ENCODE assay signal across 9 cellular contexts in genomic region chr5:171336486-171337206, GRCh38. TPM values are rescaled to one million over a fixed set of nuclear protein-coding genes. Genes with fewer than 3 reads are reported as not detected.
A peak's percentile ranks its signal among the peaks of the same experiment; 100 is the strongest.
DNase-seq lines count a peak whose midpoint lies in the region; ATAC-seq and TF ChIP-seq lines count a peak whose summit lies in the region.
"Had no signal": no experiment of that assay in that cellular context is flagged by ENCODE, and none has a peak within 500 bp of the region (broad histone marks: within the 10 kb centered on the region; RNA-seq: fewer than 3 reads in every experiment).

No MANE protein-coding gene starts in this region.

- no peaks in the 10 kb centered on the region for H3K9me2 ChIP-seq in MM.1S (replicated peaks; ENCODE audit: insufficient read depth, low read length)

- H3K4me1 ChIP-seq in MM.1S (ENCODE audit: low read length): peaks cover 7% of the 10 kb centered on the region; the same call in 1 of the 2 replicates
- H3K4me1 ChIP-seq in foreskin keratinocyte: peaks cover 4% of the 10 kb centered on the region
- H3K4me1 ChIP-seq: BLaER1 had no signal

- H3K9me3 ChIP-seq in MM.1S (replicated peaks; ENCODE audit: insufficient read depth, low read length): no peaks in the 10 kb centered on the region
- H3K9me3 ChIP-seq: BLaER1 had no signal

- H3K27me3 ChIP-seq in MM.1S (replicated peaks; ENCODE audit: insufficient read depth, low read length) (no peaks in the 10 kb centered on the region), foreskin keratinocyte (peaks cover 33% of the 10 kb centered on the region)

- no peaks in the 10 kb centered on the region for H3K36me3 Mint-ChIP-seq in activated CD8-positive, alpha-beta T cell treated with anti-CD3 and anti-CD28 coated beads for 36 hours (ENCODE audit: low read depth)
- no peaks in the 10 kb centered on the region for H3K36me3 Mint-ChIP-seq in neural crest cell (ENCODE audit: low read depth)

- CTCF ChIA-PET in activated CD8-positive, alpha-beta T cell treated with anti-CD3 and anti-CD28 coated beads for 36 hours (lab: Charles Lee): interaction anchor here (0.9 to 1.5 kb wide), 3 partner anchors 129 to 133 kb away, joined by 3 to 11 read pairs (median 6); no protein-coding TSS in a partner anchor

- H3K9me3 Mint-ChIP-seq in activated CD8-positive, alpha-beta T cell treated with anti-CD3 and anti-CD28 coated beads for 36 hours: no peaks in the 10 kb centered on the region
- H3K9me3 Mint-ChIP-seq in neural crest cell: no peaks in the 10 kb centered on the region

- peak overlapping the region; percentile 76 for H2AFZ ChIP-seq in MM.1S (ENCODE audit: low read length)

- DNase-seq in NCI-H1092 treated with DMSO at 0.1 percent for 48 hours (lab: John Stamatoyannopoulos, UW): peak; percentile 24
- DNase-seq in NCI-H1092 (lab: John Stamatoyannopoulos, UW): no peak
- peak; percentile 55 for DNase-seq in MM.1S
- DNase-seq in activated CD8-positive, alpha-beta T cell treated with anti-CD3 and anti-CD28 coated beads for 36 hours: peak; percentile 51
- DNase-seq in foreskin keratinocyte: peak; percentile 41 to 67
- no peak for DNase-seq in neural crest cell (ENCODE audit: low read depth, low spot score)

- H3K27ac ChIP-seq in MM.1S (ENCODE audit: low read length): no peak overlapping the region
- H3K27ac ChIP-seq in foreskin keratinocyte: no peak overlapping the region
- H3K27ac ChIP-seq: BLaER1 had no signal

- peaks cover 10% of the 10 kb centered on the region for H3K4me1 Mint-ChIP-seq in activated CD8-positive, alpha-beta T cell treated with anti-CD3 and anti-CD28 coated beads for 36 hours (ENCODE audit: low read depth)
- H3K4me1 Mint-ChIP-seq in neural crest cell: no peaks in the 10 kb centered on the region

- H3K27ac Mint-ChIP-seq in activated CD8-positive, alpha-beta T cell treated with anti-CD3 and anti-CD28 coated beads for 36 hours: no peak overlapping the region
- no peak overlapping the region for H3K27ac Mint-ChIP-seq in neural crest cell (ENCODE audit: unreplicated experiment)

- peak overlapping the region; percentile 53 for H3K4me2 ChIP-seq in MM.1S (ENCODE audit: low read depth, low read length)
- H3K4me2 ChIP-seq: BLaER1 had no signal

- peak overlapping the region; percentile 19; the same call in 1 of the 2 replicates for H3K9ac ChIP-seq in MM.1S (ENCODE audit: low read length)
- H3K9ac ChIP-seq: BLaER1 had no signal

- ATAC-seq in activated CD8-positive, alpha-beta T cell treated with anti-CD3 and anti-CD28 coated beads for 36 hours: peak; percentile 65
- ATAC-seq in foreskin keratinocyte: peak; percentile 89
- ATAC-seq in HG02642 (IDR thresholded peaks at IDR 0.05; ENCODE audit: poor library complexity, unreplicated experiment): no peak
- ATAC-seq in GM19467 (IDR thresholded peaks at IDR 0.05; ENCODE audit: unreplicated experiment): no peak

- H4K20me1 ChIP-seq in MM.1S (ENCODE audit: insufficient read depth, low read length): no peaks in the 10 kb centered on the region
- H4K20me1 ChIP-seq: BLaER1 had no signal

- H3K79me2 ChIP-seq in MM.1S (ENCODE audit: low read length): no peaks in the 10 kb centered on the region

- POLR2A ChIA-PET in activated CD8-positive, alpha-beta T cell treated with anti-CD3 and anti-CD28 coated beads for 36 hours (lab: Charles Lee): no interaction called here

- TF ChIP-seq CTCF in MM.1S (IDR thresholded peaks at IDR 0.05; ENCODE audit: low read length) (peak; percentile 69), foreskin keratinocyte (conservative IDR thresholded peaks at IDR 0.05) (peak; percentile 74), neural crest cell (conservative IDR thresholded peaks at IDR 0.05) (peak; percentile 60)
- peak; percentile 36 for TF ChIP-seq CTCF in activated CD8-positive, alpha-beta T cell treated with anti-CD3 and anti-CD28 coated beads for 36 hours (IDR thresholded peaks at IDR 0.05)

- no peaks in the 10 kb centered on the region for H3F3A ChIP-seq in MM.1S (ENCODE audit: insufficient read depth, low read length)

- H3K27me3 Mint-ChIP-seq in activated CD8-positive, alpha-beta T cell treated with anti-CD3 and anti-CD28 coated beads for 36 hours: peaks cover 32% of the 10 kb centered on the region
- peaks cover 58% of the 10 kb centered on the region for H3K27me3 Mint-ChIP-seq in neural crest cell (ENCODE audit: low read depth)

- intact Hi-C loops in activated CD8-positive, alpha-beta T cell treated with anti-CD3 and anti-CD28 coated beads for 36 hours (cut with micrococcal nuclease): loop anchor here (1.0 to 10.0 kb wide), 2 partner anchors 129 to 592 kb away; no protein-coding TSS in a partner anchor

- H3K36me3 ChIP-seq in MM.1S (replicated peaks; ENCODE audit: insufficient read depth, low read length): no peaks in the 10 kb centered on the region
- H3K36me3 ChIP-seq: BLaER1 had no signal

- H3K4me3 Mint-ChIP-seq in activated CD8-positive, alpha-beta T cell treated with anti-CD3 and anti-CD28 coated beads for 36 hours: peak overlapping the region; percentile 55
- no peak overlapping the region for H3K4me3 Mint-ChIP-seq in neural crest cell

- peak overlapping the region; percentile 61 for H3K4me3 ChIP-seq in MM.1S (ENCODE audit: low read length)
- H3K4me3 ChIP-seq: BLaER1 had no signal

RNA-seq across cellular contexts. Expression of gene TLX3, which starts 27.6 kb away (rescaled TPM):
- not detected for total RNA-seq in activated CD8-positive, alpha-beta T cell treated with anti-CD3 and anti-CD28 coated beads for 36 hours
- total RNA-seq in foreskin keratinocyte (not detected in 2 replicates), neural crest cell (0.51 and 0.52 TPM in 2 replicates)
- 0.03 TPM in 1 of 2 replicates, not detected in the other for polyA plus RNA-seq in foreskin keratinocyte

RNA-seq across cellular contexts. Expression of gene NPM1, which starts 51.0 kb away (rescaled TPM):
- 1,000 to 10,000 TPM; 3,203 to 3,498 TPM for total RNA-seq in activated CD8-positive, alpha-beta T cell treated with anti-CD3 and anti-CD28 coated beads for 36 hours
- total RNA-seq in foreskin keratinocyte (2,005 and 2,487 TPM in 2 replicates), neural crest cell (2,514 and 2,574 TPM in 2 replicates)
- polyA plus RNA-seq in foreskin keratinocyte: 1,746 and 2,423 TPM in 2 replicates

Comparison
In these comparisons a context has a peak if more than half of its experiments do, and no peak if none do; other contexts are left out.
1. DNase-seq: peak in NCI-H1092 treated with DMSO at 0.1 percent for 48 hours (single experiment), MM.1S (single experiment), activated CD8-positive, alpha-beta T cell treated with anti-CD3 and anti-CD28 coated beads for 36 hours (single experiment) and foreskin keratinocyte (2 of 2); none in NCI-H1092 (single experiment) and neural crest cell (single experiment).
2. ATAC-seq: peak in activated CD8-positive, alpha-beta T cell treated with anti-CD3 and anti-CD28 coated beads for 36 hours (single experiment) and foreskin keratinocyte (single experiment); none in HG02642 (single experiment) and GM19467 (single experiment).
3. Peak in every context shown above with its lines, with median percentiles within 50 percentile points of each other: CTCF ChIP-seq.